ENCODE assay signal across 1 cellular context in genomic region chr10:18610517-18610916, GRCh38.
A peak's percentile ranks its signal among the peaks of the same experiment; 100 is the strongest.
TF ChIP-seq lines count a peak whose summit lies in the region.

No MANE protein-coding gene starts in this region.

TF ChIP-seq in A549, 52 proteins besides CTCF, POLR2A, EP300 and RAD21 (continued from another document):
- TF ChIP-seq ZFP36 (IDR thresholded peaks at IDR 0.05; ENCODE audit: borderline replicate concordance, partially characterized antibody) (no peak), BHLHE40 (IDR thresholded peaks at IDR 0.05; ENCODE audit: low read depth, low read length) (no peak), RCOR1 (IDR thresholded peaks at IDR 0.05; ENCODE audit: low read depth, low read length) (no peak), CBX2 (IDR thresholded peaks at IDR 0.05; ENCODE audit: borderline replicate concordance, low read depth) (no peak), TP53 (CRISPR knock-in tag; IDR thresholded peaks at IDR 0.05) (no peak), TFCP2L1 (CRISPR knock-in tag; IDR thresholded peaks at IDR 0.05) (no peak), HOXB13 (CRISPR knock-in tag; IDR thresholded peaks at IDR 0.05; ENCODE audit: low read depth) (0 out of 2 replicates have a peak, but pooled peaks have one; percentile 38), FOSL2 (IDR thresholded peaks at IDR 0.05) (peak; percentile 86), FOSL2 (CRISPR knock-in tag; IDR thresholded peaks at IDR 0.05) (peak; percentile 99), CHD2 (IDR thresholded peaks at IDR 0.05; ENCODE audit: low read length, partially characterized antibody) (no peak), MAX (IDR thresholded peaks at IDR 0.05) (0 out of 2 replicates have a peak, but pooled peaks have one; percentile 70), EHF (CRISPR knock-in tag; IDR thresholded peaks at IDR 0.05) (no peak), KDM5A (IDR thresholded peaks at IDR 0.05) (no peak), EHMT2 (IDR thresholded peaks at IDR 0.05; ENCODE audit: low read depth) (no peak), MYC (IDR thresholded peaks at IDR 0.05; ENCODE audit: borderline replicate concordance, low read length) (0 out of 2 replicates have a peak, but pooled peaks have one; percentile 37), PBX3 (IDR thresholded peaks at IDR 0.05) (no peak), ZSCAN20 (CRISPR knock-in tag; IDR thresholded peaks at IDR 0.05) (no peak), PHF8 (IDR thresholded peaks at IDR 0.05; ENCODE audit: borderline replicate concordance, low read depth) (no peak), KDM1A (IDR thresholded peaks at IDR 0.05; ENCODE audit: low read depth) (no peak), SMC3 (IDR thresholded peaks at IDR 0.05) (no peak), GATA3 (IDR thresholded peaks at IDR 0.05; ENCODE audit: borderline replicate concordance) (peak; percentile 88), NFE2L2 (conservative IDR thresholded peaks at IDR 0.05; ENCODE audit: low read length) (no peak), NPAS2 (CRISPR knock-in tag; IDR thresholded peaks at IDR 0.05; ENCODE audit: borderline replicate concordance) (no peak), JUNB (IDR thresholded peaks at IDR 0.05) (peak; percentile 92), SREBF2 (IDR thresholded peaks at IDR 0.05) (no peak), ESRRA (IDR thresholded peaks at IDR 0.05; ENCODE audit: borderline replicate concordance, low read length) (no peak; the same call in 1 of the 2 replicates), HES2 (IDR thresholded peaks at IDR 0.05) (no peak), REST (IDR thresholded peaks at IDR 0.05) (no peak), ELK1 (IDR thresholded peaks at IDR 0.05; ENCODE audit: low read depth, low read length) (no peak), CEBPB (IDR thresholded peaks at IDR 0.05) (peak in 1 of 2 experiments; percentile 83; a peak in 2 of 4 replicates), CHD4 (IDR thresholded peaks at IDR 0.05; ENCODE audit: borderline replicate concordance) (no peak), HOXA7 (CRISPR knock-in tag; IDR thresholded peaks at IDR 0.05) (no peak), POLR2AphosphoS2 (conservative IDR thresholded peaks at IDR 0.05; ENCODE audit: low read length) (no peak), CBX8 (IDR thresholded peaks at IDR 0.05) (no peak), JUN (IDR thresholded peaks at IDR 0.05) (peak; percentile 78 to 88), RNF2 (IDR thresholded peaks at IDR 0.05; ENCODE audit: borderline replicate concordance, low read depth) (no peak), BCL3 (IDR thresholded peaks at IDR 0.05) (peak; percentile 57; the same call in 1 of the 3 replicates)
